Comparison of ENCODE assay signal across 8 cellular contexts in the genomic region with DNA sequence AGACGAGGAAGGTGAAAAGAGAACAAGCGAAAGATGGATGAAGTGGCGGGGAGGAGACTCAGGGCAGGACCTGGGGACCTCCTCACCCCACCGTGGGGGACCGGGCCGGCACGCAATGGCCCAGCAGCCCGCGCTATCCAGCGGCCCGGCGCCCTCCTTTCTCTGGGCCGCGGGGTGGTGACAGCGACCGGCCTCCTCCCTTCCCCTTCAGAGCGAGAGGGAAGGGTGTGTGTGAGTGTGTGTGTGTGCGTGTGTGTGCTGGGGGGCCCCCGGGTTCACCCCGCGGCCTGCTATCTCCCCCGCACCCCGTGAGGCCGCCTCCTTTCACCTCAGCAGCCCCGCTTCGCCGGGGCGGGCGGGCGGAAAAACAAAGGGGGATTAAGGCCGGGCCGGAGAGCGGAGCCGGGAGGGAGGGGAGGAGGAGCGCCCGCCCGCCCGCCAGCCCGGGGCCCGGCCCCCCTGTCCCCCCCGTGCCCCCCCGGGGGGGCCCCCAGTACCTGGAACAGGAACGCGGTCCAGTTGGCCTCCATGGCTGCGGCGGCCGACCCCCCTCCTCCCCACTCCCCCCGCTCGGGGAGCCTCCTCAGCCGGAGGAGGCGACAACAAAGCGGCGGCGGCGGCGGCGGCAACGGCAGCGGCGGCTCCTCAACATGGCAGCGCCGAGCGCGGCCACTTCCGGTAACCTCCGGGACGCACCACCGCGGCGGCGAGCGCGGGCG. TPM values are rescaled to one million over a fixed set of nuclear protein-coding genes. Genes with fewer than 3 reads are reported as not detected.
A peak's percentile ranks its signal among the peaks of the same experiment; 100 is the strongest.
DNase-seq lines count a peak whose midpoint lies in the region; ATAC-seq and TF ChIP-seq lines count a peak whose summit lies in the region.

VEZF1 (minus strand) TSS at position 673 of the 719 bp plus-strand sequence; CDS start at position 530, 143 bp downstream.

- H3K4me3 ChIP-seq in lung, result peak within 1 kb of the TSS; percentile 93

- no peak for TF ChIP-seq CTCF in 22Rv1 (IDR thresholded peaks at IDR 0.05)
- no peak for TF ChIP-seq CTCF in lung (IDR thresholded peaks at IDR 0.05; ENCODE audit: control extremely low read depth, extremely low read depth)

- H3K9me3 ChIP-seq in lung (ENCODE audit: control insufficient read depth in 2 of 2, insufficient read depth in 1 of 2, low read length in 1 of 2), result no peaks in the 10 kb centered on the region

- peak; percentile 47 for ATAC-seq in HG02973 (IDR thresholded peaks at IDR 0.05; ENCODE audit: unreplicated experiment)
- ATAC-seq in lung (ENCODE audit: insufficient read depth, low FRiP score), result peak; percentile 67

- peak; percentile 46 for TF ChIP-seq POLR2A in GM15510 (IDR thresholded peaks at IDR 0.05; ENCODE audit: borderline replicate concordance, extremely low read depth, insufficient read length)

- peaks cover 5 to 21% of the 10 kb centered on the region in 2 donors for H3K4me1 ChIP-seq in lung (ENCODE audit: control insufficient read depth in 2 of 2, insufficient read depth in 2 of 2, low read length in 2 of 2)

- H3K27me3 ChIP-seq in lung (ENCODE audit: control insufficient read depth, insufficient read depth), result no peaks in the 10 kb centered on the region

- DNase-seq in NCI-H2227 treated with DMSO at 0.1 percent for 48 hours (lab: John Stamatoyannopoulos, UW) (peak; percentile 57), ecto neural progenitor cell (ENCODE audit: low spot score) (peak; percentile 95), lung (ENCODE audit: low spot score) (peak; percentile 81)
- peak; percentile 75 to 79 for DNase-seq in activated CD4-positive, alpha-beta T cell treated with anti-CD3 and anti-CD28 coated beads, Interleukin-2, amount 50 U/mL, for 48 hours
- DNase-seq in stimulated activated CD4-positive, alpha-beta T cell treated with anti-CD3 and anti-CD28 coated beads, TNF-alpha, amount 100 ng/mL, for 24 hours (ENCODE audit: low read depth in 3 of 3), result peak; percentile 50 to 74 (median 53)

- H3K36me3 ChIP-seq in lung (ENCODE audit: control insufficient read depth in 2 of 2, insufficient read depth in 2 of 2, low read length in 2 of 2), result no peaks in the 10 kb centered on the region

- H3K27ac ChIP-seq in 22Rv1, result peak within 1 kb of the TSS; percentile 76
- peak within 1 kb of the TSS; percentile 93 to 99 for H3K27ac ChIP-seq in lung (ENCODE audit: low read depth in 1 of 2, low read length in 1 of 2)

- WGBS in lung, 2 donors, result 0% methylated on average over 8 to 74 of the region's 74 CpGs

RNA-seq across cellular contexts. Expression of gene VEZF1, which starts in this region (rescaled TPM):
- 10 to 100 TPM; 58.3 to 78.9 TPM for total RNA-seq in lung
- polyA plus RNA-seq in lung, result 10 to 100 TPM; 18.0 to 29.5 TPM

Comparison
In these comparisons a context has a peak if more than half of its experiments do, and no peak if none do; other contexts are left out.
1. Peak in every context shown above with its lines: DNase-seq, ATAC-seq, H3K4me3 ChIP-seq and H3K27ac ChIP-seq.